In the genomic region with DNA sequence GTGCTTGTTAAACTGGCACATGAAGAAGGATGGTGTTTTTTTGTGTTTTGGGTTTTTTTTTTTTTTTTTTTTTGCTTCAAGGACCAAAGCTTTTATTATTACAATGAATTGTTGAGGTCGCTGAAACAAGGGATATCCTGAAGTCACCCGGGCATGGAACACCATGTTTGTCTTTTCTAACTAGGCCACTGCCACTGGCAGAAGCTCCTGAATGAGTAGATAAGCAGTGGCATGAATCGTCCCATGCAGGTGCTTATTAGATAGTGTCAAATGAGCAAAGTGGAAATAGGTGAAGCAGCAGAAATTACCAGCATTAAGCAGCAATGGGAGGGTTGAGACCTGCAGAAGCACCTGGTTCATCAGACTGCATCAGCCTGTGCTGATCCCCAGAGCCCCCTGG, we compare ENCODE assay signal across 21 cellular contexts.
DNase-seq lines count a peak whose midpoint lies in the region; ATAC-seq, FAIRE-seq and TF ChIP-seq lines count a peak whose summit lies in the region.
"Had no signal": no experiment of that assay in that cellular context is flagged by ENCODE, and none has a peak within 500 bp of the region (broad histone marks: within the 10 kb centered on the region; RNA-seq: fewer than 3 reads in every experiment).

No MANE protein-coding gene starts in this region.

- no peak for DNase-seq in activated T-cell treated with anti-CD3 and anti-CD28 coated beads, Interleukin-2, amount 50 U/mL, for 24 hours
- DNase-seq in activated T-cell treated with anti-CD3 and anti-CD28 coated beads, Interleukin-2, amount 50 U/mL, for 48 hours: no peak
- no peak for DNase-seq in GM18507 (ENCODE audit: extremely low spot score, insufficient read length, low read depth)
- no peak for DNase-seq in activated naive CD8-positive, alpha-beta T cell treated with anti-CD3 and anti-CD28 coated beads, Interleukin-2, amount 50 U/mL, for 24 hours
- no peak for DNase-seq in neural progenitor cell (ENCODE audit: low spot score)
- DNase-seq in stimulated activated naive CD4-positive, alpha-beta T cell (lab: John Stamatoyannopoulos, UW): no peak
- DNase-seq in germinal center (ENCODE audit: low spot score): no peak
- DNase-seq: ACHN; activated CD8-positive, alpha-beta memory T cell treated with anti-CD3 and anti-CD28 coated beads, Interleukin-2, amount 50 U/mL, for 48 hours; aorta; cortex of kidney; GF-D8; heart right ventricle; HFFc6; IMR-90; mucosa of descending colon had no signal

- peaks cover 12% of the 10 kb centered on the region for H3K4me1 ChIP-seq in neural progenitor cell

- no peak overlapping the region for H3K9ac ChIP-seq in neural progenitor cell

- no peak overlapping the region for H3K27ac ChIP-seq in neural progenitor cell
- H3K27ac ChIP-seq: esophagus muscularis mucosa, upper lobe of left lung, VCaP had no signal

- no peak for TF ChIP-seq CTCF in neural progenitor cell (IDR thresholded peaks at IDR 0.05)

- no peaks in the 10 kb centered on the region for H3K27me3 Mint-ChIP-seq in activated T-cell treated with anti-CD3 and anti-CD28 coated beads, Interleukin-2, amount 50 U/mL, for 24 hours
- no peaks in the 10 kb centered on the region for H3K27me3 Mint-ChIP-seq in activated naive CD8-positive, alpha-beta T cell treated with anti-CD3 and anti-CD28 coated beads, Interleukin-2, amount 50 U/mL, for 24 hours
- peaks cover 2% of the 10 kb centered on the region for H3K27me3 Mint-ChIP-seq in neural progenitor cell (ENCODE audit: insufficient read depth, low read depth)

- H3K36me3 ChIP-seq in neural progenitor cell: no peaks in the 10 kb centered on the region

- H3K27me3 ChIP-seq in neural progenitor cell: no peaks in the 10 kb centered on the region
- H3K27me3 ChIP-seq: esophagus muscularis mucosa, heart right ventricle, upper lobe of left lung had no signal

- peaks cover 13% of the 10 kb centered on the region for H4K20me1 ChIP-seq in neural progenitor cell (ENCODE audit: low read depth)

- ATAC-seq in activated naive CD8-positive, alpha-beta T cell treated with anti-CD3 and anti-CD28 coated beads, Interleukin-2, amount 50 U/mL, for 24 hours: no peak
- ATAC-seq in GM21576 (IDR thresholded peaks at IDR 0.05; ENCODE audit: unreplicated experiment): no peak
- ATAC-seq: mucosa of descending colon had no signal

- H3K4me3 Mint-ChIP-seq in activated T-cell treated with anti-CD3 and anti-CD28 coated beads, Interleukin-2, amount 50 U/mL, for 24 hours: peak overlapping the region; percentile 79
- H3K4me3 Mint-ChIP-seq in activated naive CD8-positive, alpha-beta T cell treated with anti-CD3 and anti-CD28 coated beads, Interleukin-2, amount 50 U/mL, for 24 hours: peak overlapping the region; percentile 70
- H3K4me3 Mint-ChIP-seq in neural progenitor cell: no peak overlapping the region
- H3K4me3 Mint-ChIP-seq: HFFc6 had no signal

- H2AFZ ChIP-seq in neural progenitor cell (replicated peaks): no peak overlapping the region

- no peaks in the 10 kb centered on the region for H3K9me3 ChIP-seq in neural progenitor cell (ENCODE audit: low read depth)
- H3K9me3 ChIP-seq: esophagus muscularis mucosa, heart right ventricle, mucosa of descending colon, upper lobe of left lung had no signal

- peaks cover 26% of the 10 kb centered on the region for H3K79me2 ChIP-seq in neural progenitor cell (ENCODE audit: low read depth)

- no peaks in the 10 kb centered on the region for H3K9me3 Mint-ChIP-seq in activated T-cell treated with anti-CD3 and anti-CD28 coated beads, Interleukin-2, amount 50 U/mL, for 24 hours
- no peaks in the 10 kb centered on the region for H3K9me3 Mint-ChIP-seq in activated naive CD8-positive, alpha-beta T cell treated with anti-CD3 and anti-CD28 coated beads, Interleukin-2, amount 50 U/mL, for 24 hours
- H3K9me3 Mint-ChIP-seq in neural progenitor cell: no peaks in the 10 kb centered on the region

- H3F3A ChIP-seq in neural progenitor cell (ENCODE audit: low read depth): no peaks in the 10 kb centered on the region

- H3K4me1 Mint-ChIP-seq in activated T-cell treated with anti-CD3 and anti-CD28 coated beads, Interleukin-2, amount 50 U/mL, for 24 hours (ENCODE audit: low read depth): peaks cover 99% of the 10 kb centered on the region
- peaks cover 99% of the 10 kb centered on the region for H3K4me1 Mint-ChIP-seq in activated naive CD8-positive, alpha-beta T cell treated with anti-CD3 and anti-CD28 coated beads, Interleukin-2, amount 50 U/mL, for 24 hours
- peaks cover 11% of the 10 kb centered on the region for H3K4me1 Mint-ChIP-seq in neural progenitor cell

- no peak overlapping the region for H3K4me3 ChIP-seq in neural progenitor cell
- H3K4me3 ChIP-seq: esophagus muscularis mucosa, heart right ventricle, mucosa of descending colon, skin epidermis, upper lobe of left lung had no signal

- peak overlapping the region; percentile 97 for H3K27ac Mint-ChIP-seq in activated T-cell treated with anti-CD3 and anti-CD28 coated beads, Interleukin-2, amount 50 U/mL, for 24 hours
- H3K27ac Mint-ChIP-seq in activated naive CD8-positive, alpha-beta T cell treated with anti-CD3 and anti-CD28 coated beads, Interleukin-2, amount 50 U/mL, for 24 hours: peak overlapping the region; percentile 96
- H3K27ac Mint-ChIP-seq in neural progenitor cell: peak overlapping the region; percentile 81
- H3K27ac Mint-ChIP-seq: HFFc6 had no signal

- H3K4me2 ChIP-seq in neural progenitor cell: no peak overlapping the region

- peaks cover 95% of the 10 kb centered on the region for H3K36me3 Mint-ChIP-seq in activated T-cell treated with anti-CD3 and anti-CD28 coated beads, Interleukin-2, amount 50 U/mL, for 24 hours (ENCODE audit: low read depth)
- H3K36me3 Mint-ChIP-seq in activated naive CD8-positive, alpha-beta T cell treated with anti-CD3 and anti-CD28 coated beads, Interleukin-2, amount 50 U/mL, for 24 hours (ENCODE audit: low read depth): peaks cover 70% of the 10 kb centered on the region
- H3K36me3 Mint-ChIP-seq in neural progenitor cell: peaks cover 6% of the 10 kb centered on the region

- peak; percentile 18 for FAIRE-seq in GM18507 (lab: Jason Lieb, UNC)
